In the genomic region with DNA sequence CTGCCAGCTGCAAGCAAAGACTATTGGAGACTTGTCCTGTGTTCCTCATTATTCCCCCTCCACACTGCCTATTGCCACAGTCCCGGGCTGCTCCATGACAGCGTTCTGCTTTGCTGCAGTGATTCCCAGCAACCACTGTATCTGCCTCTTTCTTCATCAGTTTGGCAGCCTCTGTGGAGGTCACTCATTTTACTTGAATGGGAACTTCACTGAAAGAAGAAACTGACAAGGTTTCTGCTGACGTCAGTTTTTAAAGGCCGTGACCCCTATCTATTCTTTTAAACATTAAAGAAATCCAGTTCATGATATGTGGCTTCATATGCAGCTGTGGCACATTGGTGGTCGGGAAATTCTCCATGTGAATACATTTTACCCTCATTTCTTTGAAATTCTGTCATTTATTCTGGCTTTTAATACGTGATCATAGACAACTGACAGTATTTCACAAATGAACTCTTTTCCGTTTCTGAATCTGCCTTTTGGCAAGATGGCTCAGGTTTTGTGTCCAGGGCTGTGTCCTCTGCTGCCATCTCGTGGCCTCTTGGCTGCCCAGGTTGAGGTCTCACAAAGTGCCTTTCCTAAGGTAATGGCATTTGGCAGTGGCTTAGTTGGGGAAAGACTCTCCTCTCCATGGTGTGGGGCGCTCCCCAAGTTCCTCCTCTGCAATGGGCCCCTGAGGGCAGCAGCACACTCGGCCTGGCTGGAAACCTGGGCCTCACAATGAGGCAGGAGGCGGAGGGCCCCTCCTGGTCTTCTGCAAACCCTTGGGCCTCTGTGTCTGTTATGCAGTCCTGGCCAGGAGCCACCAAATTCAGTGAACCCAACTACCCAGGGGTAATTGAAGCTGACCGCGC, we compare ENCODE assay signal across 1 cellular context.
TF ChIP-seq lines count a peak whose summit lies in the region.

No MANE protein-coding gene starts in this region.

TF ChIP-seq in H1, 55 proteins besides CTCF, POLR2A, EP300 and RAD21:
- TF ChIP-seq TAF7 (optimal IDR thresholded peaks at IDR 0.05; ENCODE audit: borderline replicate concordance, low read depth, low read length), result peak; percentile 20
- TF ChIP-seq YY1 (IDR thresholded peaks at IDR 0.05; ENCODE audit: low read depth, low read length), result peak; percentile 84
- no peak for TF ChIP-seq BACH1 (IDR thresholded peaks at IDR 0.05; ENCODE audit: low read length)
- TF ChIP-seq SIX5 (IDR thresholded peaks at IDR 0.05; ENCODE audit: low read depth, low read length), result no peak
- TF ChIP-seq TBP (IDR thresholded peaks at IDR 0.05; ENCODE audit: low read depth, low read length), result peak; percentile 17; the same call in 1 of the 2 replicates
TF ChIP-seq in H1: peak in this region for 3.
